In genomic region chr3:114378760-114379159, GRCh38 we compare ENCODE assay signal across 25 cellular contexts.
DNase-seq lines count a peak whose midpoint lies in the region; ATAC-seq and TF ChIP-seq lines count a peak whose summit lies in the region.
"Had no signal": no experiment of that assay in that cellular context is flagged by ENCODE, and none has a peak within 500 bp of the region (broad histone marks: within the 10 kb centered on the region; RNA-seq: fewer than 3 reads in every experiment).

No MANE protein-coding gene starts in this region.

- peaks cover 0 to 70% of the 10 kb centered on the region in 2 donors for H3K4me1 ChIP-seq in right atrium auricular region
- peaks cover 25% of the 10 kb centered on the region for H3K4me1 ChIP-seq in vagina
- H3K4me1 ChIP-seq: A549, right lobe of liver had no signal

- H3K36me3 ChIP-seq in right atrium auricular region = peaks cover 17% of the 10 kb centered on the region
- H3K36me3 ChIP-seq in vagina = no peaks in the 10 kb centered on the region

- H3K4me1 Mint-ChIP-seq in brain = peaks cover 46% of the 10 kb centered on the region

- no peak for TF ChIP-seq POLR2A in vagina (IDR thresholded peaks at IDR 0.05)

- peaks cover 43% of the 10 kb centered on the region for H3K36me3 Mint-ChIP-seq in brain

- H3K27ac ChIP-seq in right atrium auricular region (peak overlapping the region; percentile 7 to 79), vagina (peak overlapping the region; percentile 29)
- H3K27ac ChIP-seq: A549, cardiac muscle cell, PC-9, right lobe of liver had no signal

- intact Hi-C loops in Right ventricle myocardium superior (cut with DNase I) (loop anchor here (10.0 kb wide), 1 partner anchor 786 kb away; no protein-coding TSS in a partner anchor), vagina (cut with DNase I) (no loop called here)

- H3K9me3 Mint-ChIP-seq in brain = no peaks in the 10 kb centered on the region
- H3K9me3 Mint-ChIP-seq: activated CD8-positive, alpha-beta T cell treated with anti-CD3 and anti-CD28 coated beads for 36 hours; activated T-cell treated with anti-CD3 and anti-CD28 coated beads, Interleukin-2, amount 50 U/mL, for 24 hours had no signal

- no peaks in the 10 kb centered on the region for H3K27me3 Mint-ChIP-seq in brain
- H3K27me3 Mint-ChIP-seq: activated CD8-positive, alpha-beta T cell treated with anti-CD3 and anti-CD28 coated beads for 36 hours; activated T-cell treated with anti-CD3 and anti-CD28 coated beads, Interleukin-2, amount 50 U/mL, for 24 hours had no signal

- ATAC-seq in Right ventricle myocardium superior (ENCODE audit: poor library complexity) = no peak
- ATAC-seq in HG02938 (IDR thresholded peaks at IDR 0.05; ENCODE audit: unreplicated experiment) = peak; percentile 78
- ATAC-seq: A549; activated CD8-positive, alpha-beta T cell treated with anti-CD3 and anti-CD28 coated beads for 36 hours; right lobe of liver had no signal

- H3K27ac Mint-ChIP-seq in brain = peak overlapping the region in 3 of 5 experiments; percentile 33 to 75 (median 46)
- H3K27ac Mint-ChIP-seq: activated CD8-positive, alpha-beta T cell treated with anti-CD3 and anti-CD28 coated beads for 36 hours; activated T-cell treated with anti-CD3 and anti-CD28 coated beads, Interleukin-2, amount 50 U/mL, for 24 hours had no signal

- H3K27me3 ChIP-seq in right atrium auricular region (no peaks in the 10 kb centered on the region), vagina (no peaks in the 10 kb centered on the region)
- H3K27me3 ChIP-seq: cardiac muscle cell, right lobe of liver, SJCRH30 had no signal

- no peak overlapping the region for H3K4me3 ChIP-seq in right atrium auricular region
- H3K4me3 ChIP-seq in vagina = no peak overlapping the region
- H3K4me3 ChIP-seq: A549, cardiac muscle cell, PC-9, right lobe of liver, SJCRH30 had no signal

- H3K9me3 ChIP-seq in right atrium auricular region (no peaks in the 10 kb centered on the region), vagina (no peaks in the 10 kb centered on the region)
- H3K9me3 ChIP-seq: A549, right lobe of liver, SJCRH30 had no signal

- TF ChIP-seq CTCF in right atrium auricular region (IDR thresholded peaks at IDR 0.05) = no peak
- TF ChIP-seq CTCF in brain (conservative IDR thresholded peaks at IDR 0.05) = no peak
- TF ChIP-seq CTCF in vagina (IDR thresholded peaks at IDR 0.05) = no peak

- no peak overlapping the region for H3K4me3 Mint-ChIP-seq in brain
- H3K4me3 Mint-ChIP-seq: activated CD8-positive, alpha-beta T cell treated with anti-CD3 and anti-CD28 coated beads for 36 hours; activated T-cell treated with anti-CD3 and anti-CD28 coated beads, Interleukin-2, amount 50 U/mL, for 24 hours had no signal

- DNase-seq in right atrium auricular region (ENCODE audit: low spot score) (no peak), Right ventricle myocardium superior (no peak), vagina (ENCODE audit: extremely low spot score in 2 of 2) (no peak), cerebellar nuclear complex (lab: John Stamatoyannopoulos, UW) (no peak), DMS79 (lab: John Stamatoyannopoulos, UW) (no peak), COLO829 (ENCODE audit: low spot score) (no peak)
- DNase-seq: activated CD8-positive, alpha-beta T cell treated with anti-CD3 and anti-CD28 coated beads for 36 hours; activated naive CD4-positive, alpha-beta T cell; activated T-cell treated with anti-CD3 and anti-CD28 coated beads, Interleukin-2, amount 50 U/mL, for 24 hours; amniotic stem cell; Calu3; dermis blood vessel endothelial cell; HCEC 1CT; hippocampal formation; NCI-H187 treated with DMSO at 0.1 percent for 48 hours; NCI-H82; occipital lobe; PC-9; right lobe of liver; T-helper 2 cell had no signal
